Comparison of ENCODE assay signal across 4 cellular contexts in the genomic region with DNA sequence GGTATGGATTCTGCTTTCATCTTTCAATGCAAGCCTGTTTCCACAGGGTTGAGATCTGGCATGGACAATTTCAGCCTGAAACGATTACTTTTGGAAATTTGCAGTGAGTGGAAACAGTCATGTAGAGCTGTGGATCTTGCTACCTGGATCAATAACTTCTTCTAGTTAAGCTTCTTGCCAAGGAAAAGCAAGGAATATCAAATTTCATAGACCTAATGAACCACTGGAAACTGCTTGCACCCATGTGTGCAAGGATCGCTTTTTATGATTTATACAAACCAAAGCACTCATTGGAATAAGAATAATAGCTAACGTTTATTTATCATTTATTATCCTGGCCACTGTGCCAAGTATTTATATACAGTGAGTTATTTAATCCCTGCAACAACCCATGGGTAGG.
"Had no signal": no experiment of that assay in that cellular context is flagged by ENCODE, and none has a peak within 500 bp of the region (broad histone marks: within the 10 kb centered on the region; RNA-seq: fewer than 3 reads in every experiment).

No MANE protein-coding gene starts in this region.

- DNase-seq: H9, HCEC 1CT, IMR-90 had no signal

- H2AFZ ChIP-seq: GM23338 had no signal

- ATAC-seq: GM23338 had no signal

- H3K4me2 ChIP-seq: GM23338 had no signal

- H3K4me3 ChIP-seq: GM23338 had no signal
